18 cellular contexts compared by ENCODE assay signal in genomic region chrX:7965436-7965835, GRCh38. TPM values are rescaled to one million over a fixed set of nuclear protein-coding genes. Genes with fewer than 3 reads are reported as not detected.
DNase-seq lines count a peak whose midpoint lies in the region; ATAC-seq and TF ChIP-seq lines count a peak whose summit lies in the region.
"Had no signal": no experiment of that assay in that cellular context is flagged by ENCODE, and none has a peak within 500 bp of the region (broad histone marks: within the 10 kb centered on the region; RNA-seq: fewer than 3 reads in every experiment).

No MANE protein-coding gene starts in this region.

- H3K27ac Mint-ChIP-seq in H9, result no peak overlapping the region
- H3K27ac Mint-ChIP-seq in activated CD4-positive, alpha-beta T cell treated with anti-CD3 and anti-CD28 coated beads, Interleukin-2, amount 10 ng/mL, durations not matched to agents 24 days and 14 days, result no peak overlapping the region
- H3K27ac Mint-ChIP-seq: B cell; CD4-positive, alpha-beta T cell; CD8-positive, alpha-beta T cell had no signal

- H3K4me1 Mint-ChIP-seq in H9, result no peaks in the 10 kb centered on the region
- no peaks in the 10 kb centered on the region for H3K4me1 Mint-ChIP-seq in activated CD4-positive, alpha-beta T cell treated with anti-CD3 and anti-CD28 coated beads, Interleukin-2, amount 10 ng/mL, durations not matched to agents 24 days and 14 days
- H3K4me1 Mint-ChIP-seq: B cell had no signal

- DNase-seq in H9 (no peak), epithelial cell of esophagus (ENCODE audit: low read depth) (peak; percentile 71), foreskin keratinocyte (peak; percentile 21 to 50), NCI-H524 treated with DMSO at 0.1 percent for 48 hours (lab: John Stamatoyannopoulos, UW) (no peak), substantia nigra (lab: John Stamatoyannopoulos, UW) (no peak), NCI-H2081 treated with DMSO at 0.1 percent for 48 hours (lab: John Stamatoyannopoulos, UW) (no peak)
- DNase-seq in activated CD4-positive, alpha-beta T cell treated with anti-CD3 and anti-CD28 coated beads, Interleukin-2, amount 10 ng/mL, durations not matched to agents 24 days and 14 days, result no peak
- DNase-seq: 8988T; AML-193; Caco-2; Calu3; CD4-positive, alpha-beta T cell; CD8-positive, alpha-beta T cell; DMS79 treated with DMSO at 0.1 percent for 48 hours; GF-D8 had no signal

- H4K91ac ChIP-seq in H9 (ENCODE audit: insufficient read length, low read depth, low read length), result no peak overlapping the region

- TF ChIP-seq CTCF in H9 (conservative IDR thresholded peaks at IDR 0.05) (no peak), epithelial cell of esophagus (IDR thresholded peaks at IDR 0.05; ENCODE audit: insufficient read depth, low read depth, low read length, missing control alignments) (no peak), foreskin keratinocyte (conservative IDR thresholded peaks at IDR 0.05) (no peak)

- ATAC-seq in foreskin keratinocyte, result no peak
- ATAC-seq: CD8-positive, alpha-beta T cell had no signal

- H3K79me1 ChIP-seq in H9 (ENCODE audit: insufficient read depth, low read depth, low read length, poor library complexity, severe bottlenecking), result no peaks in the 10 kb centered on the region

- peaks cover 2 to 4% of the 10 kb centered on the region in 2 experiments; a peak in 3 of 5 replicates for H3K9me3 Mint-ChIP-seq in H9
- H3K9me3 Mint-ChIP-seq in activated CD4-positive, alpha-beta T cell treated with anti-CD3 and anti-CD28 coated beads, Interleukin-2, amount 10 ng/mL, durations not matched to agents 24 days and 14 days, result no peaks in the 10 kb centered on the region
- H3K9me3 Mint-ChIP-seq: CD4-positive, alpha-beta T cell; CD8-positive, alpha-beta T cell had no signal

- H2BK5ac ChIP-seq in H9 (ENCODE audit: insufficient read length, low read length), result peak overlapping the region; percentile 53

- H3K27me3 Mint-ChIP-seq in H9 (ENCODE audit: low read depth), result no peaks in the 10 kb centered on the region; the same call in 1 of the 2 replicates
- H3K27me3 Mint-ChIP-seq in activated CD4-positive, alpha-beta T cell treated with anti-CD3 and anti-CD28 coated beads, Interleukin-2, amount 10 ng/mL, durations not matched to agents 24 days and 14 days, result no peaks in the 10 kb centered on the region
- H3K27me3 Mint-ChIP-seq: B cell; CD4-positive, alpha-beta T cell had no signal

- no peaks in the 10 kb centered on the region; the same call in 1 of the 2 replicates for H3K79me2 ChIP-seq in H9 (ENCODE audit: insufficient read depth, low read length)

- H3K27ac ChIP-seq in H9 (ENCODE audit: insufficient read length, low read depth, low read length), result no peak overlapping the region
- no peak overlapping the region for H3K27ac ChIP-seq in foreskin keratinocyte
- no peak overlapping the region for H3K27ac ChIP-seq in substantia nigra (ENCODE audit: low read depth, low read length, poor library complexity, severe bottlenecking)
- H3K27ac ChIP-seq: BLaER1 treated with 17β-estradiol and CSF1 and Interleukin-3, amounts not matched to agents 10 nM and 100 nM; C4-2B had no signal

- peaks cover 0 to 3% (median 0%) of the 10 kb centered on the region in 3 experiments; a peak in 2 of 7 replicates for H3K36me3 Mint-ChIP-seq in H9 (ENCODE audit: insufficient read depth in 1 of 3, low read depth in 3 of 3)
- no peaks in the 10 kb centered on the region for H3K36me3 Mint-ChIP-seq in activated CD4-positive, alpha-beta T cell treated with anti-CD3 and anti-CD28 coated beads, Interleukin-2, amount 10 ng/mL, durations not matched to agents 24 days and 14 days (ENCODE audit: low read depth)
- H3K36me3 Mint-ChIP-seq: CD8-positive, alpha-beta T cell had no signal

- no peak overlapping the region for H3K18ac ChIP-seq in H9 (ENCODE audit: insufficient read length, low read depth, low read length)

- no peaks in the 10 kb centered on the region for H3K9me3 ChIP-seq in H9 (ENCODE audit: control insufficient read depth, low read depth, low read length)
- H3K9me3 ChIP-seq: Caco-2 had no signal

- no peak overlapping the region for H3K4me3 Mint-ChIP-seq in H9
- no peak overlapping the region for H3K4me3 Mint-ChIP-seq in activated CD4-positive, alpha-beta T cell treated with anti-CD3 and anti-CD28 coated beads, Interleukin-2, amount 10 ng/mL, durations not matched to agents 24 days and 14 days
- H3K4me3 Mint-ChIP-seq: B cell; CD4-positive, alpha-beta T cell; CD8-positive, alpha-beta T cell had no signal

- no peak overlapping the region for H3K9ac ChIP-seq in H9 (ENCODE audit: extremely low read depth, insufficient read length, low read length)
- H3K9ac ChIP-seq: BLaER1 treated with 17β-estradiol and CSF1 and Interleukin-3, amounts not matched to agents 10 nM and 100 nM had no signal

- no peak overlapping the region for H2BK120ac ChIP-seq in H9 (ENCODE audit: low read depth, low read length, poor library complexity, severe bottlenecking)

- H2AK5ac ChIP-seq in H9 (ENCODE audit: insufficient read length, low read length), result no peak overlapping the region

- H3K27me3 ChIP-seq in H9 (ENCODE audit: insufficient read depth, low read length) (no peaks in the 10 kb centered on the region), foreskin keratinocyte (no peaks in the 10 kb centered on the region)
- H3K27me3 ChIP-seq: BLaER1 treated with 17β-estradiol and CSF1 and Interleukin-3, amounts not matched to agents 10 nM and 100 nM had no signal

- H3K14ac ChIP-seq in H9 (ENCODE audit: insufficient read depth, low read length), result no peak overlapping the region

- intact Hi-C loops in activated CD4-positive, alpha-beta T cell treated with anti-CD3 and anti-CD28 coated beads, Interleukin-2, amount 10 ng/mL, durations not matched to agents 24 days and 14 days (cut with micrococcal nuclease), result no loop called here

- H3K4ac ChIP-seq in H9 (ENCODE audit: low read depth, low read length), result no peak overlapping the region

- no peak overlapping the region for H3K4me3 ChIP-seq in epithelial cell of esophagus (ENCODE audit: low read length)
- H3K4me3 ChIP-seq: BLaER1 treated with 17β-estradiol and CSF1 and Interleukin-3, amounts not matched to agents 10 nM and 100 nM had no signal

- no peak overlapping the region for H4K5ac ChIP-seq in H9 (ENCODE audit: insufficient read length, low read depth, low read length)

- H3K23ac ChIP-seq in H9 (ENCODE audit: insufficient read length, low read depth, low read length), result no peak overlapping the region

- no peak overlapping the region for H3K4me2 ChIP-seq in H9 (ENCODE audit: insufficient read depth, insufficient read length, low read length)
- H3K4me2 ChIP-seq: BLaER1 treated with 17β-estradiol and CSF1 and Interleukin-3, amounts not matched to agents 10 nM and 100 nM had no signal

- no peak overlapping the region for H2BK15ac ChIP-seq in H9 (ENCODE audit: low read depth, low read length)

- no peak overlapping the region for H3K56ac ChIP-seq in H9 (ENCODE audit: insufficient read length, low read depth, low read length)

- H2AFZ ChIP-seq in H9 (ENCODE audit: low read length), result no peak overlapping the region

- no peak overlapping the region for H3T11ph ChIP-seq in H9 (ENCODE audit: low read length)

- no peaks in the 10 kb centered on the region for H4K20me1 ChIP-seq in H9 (ENCODE audit: control insufficient read depth, insufficient read depth, insufficient read length)
- H4K20me1 ChIP-seq: BLaER1 treated with 17β-estradiol and CSF1 and Interleukin-3, amounts not matched to agents 10 nM and 100 nM had no signal

- no peak overlapping the region for H2BK12ac ChIP-seq in H9 (ENCODE audit: insufficient read length, low read depth, low read length)

- H3K4me1 ChIP-seq in H9 (ENCODE audit: insufficient read depth, low read length), result no peaks in the 10 kb centered on the region
- H3K4me1 ChIP-seq in foreskin keratinocyte, result peaks cover 4% of the 10 kb centered on the region
- H3K4me1 ChIP-seq: BLaER1 treated with 17β-estradiol and CSF1 and Interleukin-3, amounts not matched to agents 10 nM and 100 nM; Caco-2 had no signal

- no peak overlapping the region for H4K8ac ChIP-seq in H9 (replicated peaks; ENCODE audit: insufficient read length, low read depth, low read length)

- no peaks in the 10 kb centered on the region for H3K23me2 ChIP-seq in H9 (ENCODE audit: insufficient read length, low read depth, low read length, poor library complexity, severe bottlenecking)

- no peak overlapping the region for H2BK20ac ChIP-seq in H9 (ENCODE audit: low read depth, low read length, poor library complexity, severe bottlenecking)

- WGBS in H9 (ENCODE audit: extremely low coverage, insufficient read length, low lambda C conversion rate), result no CpG with 5 or more reads among the region's 5 CpGs

RNA-seq across cellular contexts. Expression of gene PNPLA4, which starts 38.2 kb away (rescaled TPM):
- total RNA-seq in H9 (2021) (19.7 and 21.4 TPM in 2 replicates), foreskin keratinocyte (16.2 and 18.2 TPM in 2 replicates)
- polyA plus RNA-seq in foreskin keratinocyte, result 22.7 and 28.3 TPM in 2 replicates
- total RNA-seq in activated CD4-positive, alpha-beta T cell treated with anti-CD3 and anti-CD28 coated beads, Interleukin-2, amount 10 ng/mL, durations not matched to agents 24 days and 14 days, result 6.5 and 7.6 TPM in 2 replicates

Comparison
In these comparisons a context has a peak if more than half of its experiments do, and no peak if none do; other contexts are left out.
1. DNase-seq: peak in epithelial cell of esophagus (single experiment) and foreskin keratinocyte (2 of 2); none in H9 (single experiment), NCI-H524 treated with DMSO at 0.1 percent for 48 hours (single experiment), substantia nigra (0 of 49), NCI-H2081 treated with DMSO at 0.1 percent for 48 hours (single experiment) and activated CD4-positive, alpha-beta T cell treated with anti-CD3 and anti-CD28 coated beads, Interleukin-2, amount 10 ng/mL, durations not matched to agents 24 days and 14 days (single experiment).